Comparison of ENCODE assay signal across 1 cellular context in genomic region chr4:146175541-146176453, GRCh38.
TF ChIP-seq lines count a peak whose summit lies in the region.

Gene LSM6, plus strand, starts transcription at chr4:146175718. Its CDS starts 7,204 bp downstream, at chr4:146182922.

TF ChIP-seq in HEK293, 187 proteins besides CTCF, POLR2A, EP300 and RAD21 (continued from another document):
- TF ChIP-seq ZBTB6 (tag by site-specific recombination; IDR thresholded peaks at IDR 0.05) (no peak), KLF16 (tag by site-specific recombination; IDR thresholded peaks at IDR 0.05) (no peak), ZNF530 (tag by site-specific recombination; IDR thresholded peaks at IDR 0.05; ENCODE audit: low read depth) (no peak), ZNF169 (tag by site-specific recombination; IDR thresholded peaks at IDR 0.05) (no peak), ZNF184 (tag by site-specific recombination; IDR thresholded peaks at IDR 0.05) (no peak), BCL11B (tag by site-specific recombination; IDR thresholded peaks at IDR 0.05; ENCODE audit: low read depth) (no peak), ZXDB (tag by site-specific recombination; IDR thresholded peaks at IDR 0.05) (peak; percentile 92), ZNF24 (tag by site-specific recombination; IDR thresholded peaks at IDR 0.05) (no peak), ZNF610 (tag by site-specific recombination; IDR thresholded peaks at IDR 0.05; ENCODE audit: borderline replicate concordance) (peak; percentile 52; the same call in 1 of the 2 replicates), ZNF629 (tag by site-specific recombination; IDR thresholded peaks at IDR 0.05) (no peak), MEIS1 (CRISPR knock-in tag; IDR thresholded peaks at IDR 0.05; ENCODE audit: borderline replicate concordance) (no peak), SP2 (tag by site-specific recombination; IDR thresholded peaks at IDR 0.05) (peak; percentile 48; the same call in 1 of the 2 replicates), ZSCAN23 (tag by site-specific recombination; IDR thresholded peaks at IDR 0.05) (no peak), OVOL3 (tag by site-specific recombination; IDR thresholded peaks at IDR 0.05) (no peak)
TF ChIP-seq in HEK293: peak in this region for 24.
